In genomic region chr12:27673285-27673684, GRCh38 we compare ENCODE assay signal across 18 cellular contexts. TPM values are rescaled to one million over a fixed set of nuclear protein-coding genes. Genes with fewer than 3 reads are reported as not detected.
"Had no signal": no experiment of that assay in that cellular context is flagged by ENCODE, and none has a peak within 500 bp of the region (broad histone marks: within the 10 kb centered on the region; RNA-seq: fewer than 3 reads in every experiment).

No MANE protein-coding gene starts in this region.

- H3K9ac ChIP-seq: parathyroid adenoma had no signal

- H3K4me3 ChIP-seq: breast epithelium, dorsolateral prefrontal cortex, lung, smooth muscle cell had no signal

- H3K27me3 Mint-ChIP-seq: activated CD4-positive, alpha-beta T cell treated with anti-CD3 and anti-CD28 coated beads, Interleukin-2, amount 10 ng/mL, durations not matched to agents 7 days and 5 days; activated naive CD8-positive, alpha-beta T cell treated with anti-CD3 and anti-CD28 coated beads, Interleukin-2, amount 10 ng/mL, durations not matched to agents 7 days and 5 days; naive B cell; stimulated activated naive CD8-positive, alpha-beta T cell treated with anti-CD3 and anti-CD28 coated beads, Interleukin-15, Interleukin-2, amounts not matched to agents 100 ng/mL and 50 ng/mL, for 24 hours had no signal

- H3K36me3 ChIP-seq: breast epithelium had no signal

- H3K27ac ChIP-seq: parathyroid adenoma had no signal

- H3K4me3 Mint-ChIP-seq: activated CD4-positive, alpha-beta T cell treated with anti-CD3 and anti-CD28 coated beads, Interleukin-2, amount 10 ng/mL, durations not matched to agents 7 days and 5 days; activated naive CD8-positive, alpha-beta T cell treated with anti-CD3 and anti-CD28 coated beads, Interleukin-2, amount 10 ng/mL, durations not matched to agents 7 days and 5 days; endodermal cell; naive B cell; stimulated activated naive CD8-positive, alpha-beta T cell treated with anti-CD3 and anti-CD28 coated beads, Interleukin-15, Interleukin-2, amounts not matched to agents 100 ng/mL and 50 ng/mL, for 24 hours; T-helper 2 cell treated with Interferon-gamma antibody and Interleukin-4, amounts not matched to agents 5 μg/mL and 100 μg/mL, for 36 hours had no signal

- H3K27ac Mint-ChIP-seq: activated CD4-positive, alpha-beta T cell treated with anti-CD3 and anti-CD28 coated beads, Interleukin-2, amount 10 ng/mL, durations not matched to agents 7 days and 5 days; activated naive CD8-positive, alpha-beta T cell treated with anti-CD3 and anti-CD28 coated beads, Interleukin-2, amount 10 ng/mL, durations not matched to agents 7 days and 5 days; endodermal cell; naive B cell; stimulated activated naive CD8-positive, alpha-beta T cell treated with anti-CD3 and anti-CD28 coated beads, Interleukin-15, Interleukin-2, amounts not matched to agents 100 ng/mL and 50 ng/mL, for 24 hours; T-helper 2 cell treated with Interferon-gamma antibody and Interleukin-4, amounts not matched to agents 5 μg/mL and 100 μg/mL, for 36 hours had no signal

- H3K9me3 ChIP-seq: breast epithelium had no signal

- H3K4me1 Mint-ChIP-seq: activated CD4-positive, alpha-beta T cell treated with anti-CD3 and anti-CD28 coated beads, Interleukin-2, amount 10 ng/mL, durations not matched to agents 7 days and 5 days; activated naive CD8-positive, alpha-beta T cell treated with anti-CD3 and anti-CD28 coated beads, Interleukin-2, amount 10 ng/mL, durations not matched to agents 7 days and 5 days; endodermal cell; naive B cell had no signal

- H3K4me2 ChIP-seq: smooth muscle cell had no signal

- H3K9me3 Mint-ChIP-seq: activated CD4-positive, alpha-beta T cell treated with anti-CD3 and anti-CD28 coated beads, Interleukin-2, amount 10 ng/mL, durations not matched to agents 7 days and 5 days; activated naive CD8-positive, alpha-beta T cell treated with anti-CD3 and anti-CD28 coated beads, Interleukin-2, amount 10 ng/mL, durations not matched to agents 7 days and 5 days; endodermal cell; naive B cell; stimulated activated naive CD8-positive, alpha-beta T cell treated with anti-CD3 and anti-CD28 coated beads, Interleukin-15, Interleukin-2, amounts not matched to agents 100 ng/mL and 50 ng/mL, for 24 hours; T-helper 2 cell treated with Interferon-gamma antibody and Interleukin-4, amounts not matched to agents 5 μg/mL and 100 μg/mL, for 36 hours had no signal

- DNase-seq: activated CD4-positive, alpha-beta T cell treated with anti-CD3 and anti-CD28 coated beads, Interleukin-2, amount 10 ng/mL, durations not matched to agents 7 days and 5 days; activated CD4-positive, CD25-positive, alpha-beta regulatory T cell; activated CD8-positive, alpha-beta memory T cell treated with anti-CD3 and anti-CD28 coated beads, Interleukin-2, amount 50 U/mL, for 48 hours; activated naive CD4-positive, alpha-beta T cell; activated naive CD8-positive, alpha-beta T cell treated with anti-CD3 and anti-CD28 coated beads, Interleukin-2, amount 10 ng/mL, durations not matched to agents 7 days and 5 days; anterior cingulate cortex; dorsolateral prefrontal cortex; endodermal cell; kidney glomerular epithelial cell; midbrain; naive B cell had no signal

- H3K27me3 ChIP-seq: breast epithelium, dorsolateral prefrontal cortex had no signal

- H3K4me1 ChIP-seq: breast epithelium, parathyroid adenoma had no signal

RNA-seq across cellular contexts. Expression of gene REP15, which starts 23.0 kb away (rescaled TPM):
- total RNA-seq: epithelial cell of proximal tubule had no signal
